In genomic region chr1:236122176-236122575, GRCh38 we compare ENCODE assay signal across 12 cellular contexts. TPM values are rescaled to one million over a fixed set of nuclear protein-coding genes. Genes with fewer than 3 reads are reported as not detected.
DNase-seq lines count a peak whose midpoint lies in the region; ATAC-seq and TF ChIP-seq lines count a peak whose summit lies in the region.
"Had no signal": no experiment of that assay in that cellular context is flagged by ENCODE, and none has a peak within 500 bp of the region (broad histone marks: within the 10 kb centered on the region; RNA-seq: fewer than 3 reads in every experiment).

No MANE protein-coding gene starts in this region.

- WGBS in spleen, 5 donors: 78 to 91% (median 82%) methylated on average over 7 of the region's 7 CpGs

- H3K9ac ChIP-seq in OCI-LY3 (ENCODE audit: low read length): peak overlapping the region; percentile 47; the same call in 1 of the 2 replicates

- CTCF ChIA-PET in GM10248 (lab: Yijun Ruan, JAX): interaction anchor here (1.1 kb wide), 1 partner anchor 15 kb away, joined by 3 read pairs; no protein-coding TSS in a partner anchor

- H3K9me3 ChIP-seq in OCI-LY3 (ENCODE audit: insufficient read depth, low read length): no peaks in the 10 kb centered on the region
- H3K9me3 ChIP-seq in spleen: no peaks in the 10 kb centered on the region

- H3K4me1 ChIP-seq in OCI-LY3 (ENCODE audit: low read length) (peaks cover 62% of the 10 kb centered on the region), spleen (peaks cover 0 to 20% (median 5%) of the 10 kb centered on the region in 6 donors)

- H2AFZ ChIP-seq in OCI-LY3 (ENCODE audit: low read depth, low read length): no peak overlapping the region
- H2AFZ ChIP-seq: GM23338 had no signal

- H3K4me3 ChIP-seq in OCI-LY3 (ENCODE audit: low read length) (peak overlapping the region; percentile 46), spleen (no peak overlapping the region)
- H3K4me3 ChIP-seq: GM23338 had no signal

- peak; percentile 46 for ATAC-seq in GM18519 (IDR thresholded peaks at IDR 0.05; ENCODE audit: low FRiP score, unreplicated experiment)
- peak; percentile 42 for ATAC-seq in GM21825 (IDR thresholded peaks at IDR 0.05; ENCODE audit: unreplicated experiment)
- ATAC-seq: GM23338 had no signal

- H3K79me2 ChIP-seq in OCI-LY3 (ENCODE audit: low read length): no peaks in the 10 kb centered on the region

- peak overlapping the region; percentile 93 for H3K4me2 ChIP-seq in OCI-LY3 (ENCODE audit: low read length)
- H3K4me2 ChIP-seq: GM23338 had no signal

- DNase-seq in GM10248 (ENCODE audit: extremely low spot score): peak; percentile 59
- DNase-seq in stimulated activated naive CD4-positive, alpha-beta T cell (lab: John Stamatoyannopoulos, UW): no peak
- no peak for DNase-seq in DMS153 treated with DMSO at 0.1 percent for 48 hours (lab: John Stamatoyannopoulos, UW; ENCODE audit: unreplicated experiment)
- no peak for DNase-seq in spleen
- DNase-seq in NCI-H526 treated with DMSO at 0.1 percent for 48 hours (lab: John Stamatoyannopoulos, UW): no peak
- DNase-seq: GF-D8, SHP77 had no signal

- H3K27me3 ChIP-seq in OCI-LY3 (ENCODE audit: low read depth, low read length): peaks cover 7% of the 10 kb centered on the region; the same call in 1 of the 2 replicates
- no peaks in the 10 kb centered on the region for H3K27me3 ChIP-seq in spleen (replicated peaks in 1 of 7)

- intact Hi-C loops in spleen (cut with DNase I; ENCODE audit: low total_unique reads): no loop called here

- H4K20me1 ChIP-seq in OCI-LY3 (ENCODE audit: insufficient read depth, low read length): no peaks in the 10 kb centered on the region

- POLR2A ChIA-PET in GM10248 (lab: Yijun Ruan, JAX): interaction anchor here (0.6 kb wide), 1 partner anchor 18 kb away, joined by 8 read pairs; no protein-coding TSS in a partner anchor

- H3K27ac ChIP-seq in OCI-LY3 (ENCODE audit: low read length): peak overlapping the region; percentile 80
- H3K27ac ChIP-seq in spleen: no peak overlapping the region
- H3K27ac ChIP-seq: C4-2B had no signal

- no peak for TF ChIP-seq CTCF in GM10248 (IDR thresholded peaks at IDR 0.05; ENCODE audit: control extremely low read depth, extremely low read depth, low read depth, missing control alignments)
- TF ChIP-seq CTCF in OCI-LY3 (IDR thresholded peaks at IDR 0.05; ENCODE audit: low read depth, low read length): no peak
- TF ChIP-seq CTCF in spleen (IDR thresholded peaks at IDR 0.05 in 8 of 11, conservative IDR thresholded peaks at IDR 0.05 in 3 of 11): no peak

- H3K36me3 ChIP-seq in OCI-LY3 (replicated peaks; ENCODE audit: low read depth, low read length): no peaks in the 10 kb centered on the region
- H3K36me3 ChIP-seq in spleen: no peaks in the 10 kb centered on the region

- TF ChIP-seq POLR2A in spleen (IDR thresholded peaks at IDR 0.05): no peak

RNA-seq across cellular contexts. Expression of gene GPR137B, which starts 20.2 kb away (rescaled TPM):
- total RNA-seq in spleen: 10 to 100 TPM; 27.9 to 54.8 (median 41.0) TPM
- 1 to 10 TPM; 5.2 to 9.3 (median 7.2) TPM for polyA plus RNA-seq in spleen

RNA-seq across cellular contexts. Expression of gene NID1, which starts 57.3 kb away (rescaled TPM):
- total RNA-seq in spleen: 100 to 1,000 TPM in 5 of 7 donors, 10 to 100 TPM in 2; 48.1 to 178 (median 101) TPM
- polyA plus RNA-seq in spleen: 10 to 100 TPM in 2 of 3 donors, 1 to 10 TPM in 1; 6.8 to 13.3 (median 12.9) TPM
